9 cellular contexts compared by ENCODE assay signal in the genomic region with DNA sequence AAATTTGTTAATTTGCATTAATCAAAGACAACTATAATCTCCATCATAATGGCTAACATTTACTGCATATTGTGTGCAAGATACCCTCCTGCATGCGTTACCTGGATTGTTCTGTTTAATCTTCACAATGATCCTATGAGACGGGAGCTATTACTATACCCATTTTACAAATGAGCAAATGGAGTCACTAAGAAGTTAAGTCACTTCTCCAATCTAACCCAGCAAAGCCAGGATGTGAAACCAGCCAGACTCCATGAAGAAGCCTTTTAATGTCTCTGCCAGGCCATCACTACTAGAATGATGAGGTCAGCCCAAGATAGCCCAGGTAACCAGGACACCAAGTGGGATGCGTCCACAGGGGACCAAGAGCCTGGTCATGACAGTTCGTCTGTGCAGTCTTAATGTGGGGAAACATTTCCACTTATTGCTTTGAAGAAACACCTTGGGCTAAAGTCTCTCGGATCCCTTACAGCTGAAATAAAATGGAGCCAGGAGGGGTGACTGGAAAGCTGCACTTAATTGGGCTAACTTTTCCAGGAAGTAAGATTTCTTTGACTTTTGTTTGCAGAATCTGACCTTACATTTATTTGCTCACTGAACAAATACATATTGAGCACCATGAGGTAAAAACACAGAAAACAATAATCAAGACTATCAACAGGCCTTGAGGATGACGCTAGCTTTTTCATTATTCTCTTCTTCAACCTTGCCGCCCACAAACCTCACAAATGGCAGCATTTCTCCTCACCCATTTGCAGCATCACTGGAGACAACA. TPM values are rescaled to one million over a fixed set of nuclear protein-coding genes. Genes with fewer than 3 reads are reported as not detected.
DNase-seq lines count a peak whose midpoint lies in the region; ATAC-seq and TF ChIP-seq lines count a peak whose summit lies in the region.
"Had no signal": no experiment of that assay in that cellular context is flagged by ENCODE, and none has a peak within 500 bp of the region (broad histone marks: within the 10 kb centered on the region; RNA-seq: fewer than 3 reads in every experiment).

No MANE protein-coding gene starts in this region.

- 0 out of 2 replicates have a peak overlapping the region, but pooled peaks have one; percentile 1 for H2AFZ ChIP-seq in OCI-LY1 (ENCODE audit: low read length)

- no peak for TF ChIP-seq POLR2A in thyroid gland (IDR thresholded peaks at IDR 0.05)

- H3K4me1 ChIP-seq in OCI-LY1 (ENCODE audit: insufficient read depth, low read length, severe bottlenecking) (peaks cover 43% of the 10 kb centered on the region), thyroid gland (peaks cover 0 to 5% of the 10 kb centered on the region in 2 donors)
- H3K4me1 ChIP-seq: testis had no signal

- H3K9me3 Mint-ChIP-seq in activated T-cell treated with anti-CD3 and anti-CD28 coated beads, Interleukin-2, amount 50 U/mL, for 72 hours, result no peaks in the 10 kb centered on the region
- no peaks in the 10 kb centered on the region for H3K9me3 Mint-ChIP-seq in dendritic cell treated with granulocyte-macrophage colony-stimulating factor and Interleukin-4, amounts not matched to agents 40 ng/mL and 50 ng/mL, for 4 days
- H3K9me3 Mint-ChIP-seq in stimulated activated effector memory CD8-positive, alpha-beta T cell treated with anti-CD3 and anti-CD28 coated beads, Interleukin-12 subunit alpha, Interleukin-12 subunit beta, amount 100 ng/mL, for 72 hours, result no peaks in the 10 kb centered on the region

- H3K27ac Mint-ChIP-seq in activated T-cell treated with anti-CD3 and anti-CD28 coated beads, Interleukin-2, amount 50 U/mL, for 72 hours, result peak overlapping the region; percentile 92
- peak overlapping the region; percentile 88 for H3K27ac Mint-ChIP-seq in dendritic cell treated with granulocyte-macrophage colony-stimulating factor and Interleukin-4, amounts not matched to agents 40 ng/mL and 50 ng/mL, for 4 days
- no peak overlapping the region for H3K27ac Mint-ChIP-seq in stimulated activated effector memory CD8-positive, alpha-beta T cell treated with anti-CD3 and anti-CD28 coated beads, Interleukin-12 subunit alpha, Interleukin-12 subunit beta, amount 100 ng/mL, for 72 hours

- no peak for DNase-seq in activated T-cell treated with anti-CD3 and anti-CD28 coated beads, Interleukin-2, amount 50 U/mL, for 72 hours
- DNase-seq in activated T-cell treated with anti-CD3 and anti-CD28 coated beads, Interleukin-2, amount 50 U/mL, for 48 hours, result no peak
- DNase-seq in stimulated activated effector memory CD8-positive, alpha-beta T cell treated with anti-CD3 and anti-CD28 coated beads, Interleukin-12 subunit alpha, Interleukin-12 subunit beta, amount 100 ng/mL, for 72 hours (ENCODE audit: low spot score in 2 of 2), result no peak
- no peak for DNase-seq in thyroid gland
- no peak for DNase-seq in NCI-H1417 (lab: John Stamatoyannopoulos, UW)

- H3K4me3 ChIP-seq in OCI-LY1 (ENCODE audit: low read depth, low read length, poor library complexity, severe bottlenecking), result no peak overlapping the region
- no peak overlapping the region for H3K4me3 ChIP-seq in thyroid gland (replicated peaks in 1 of 3)

- no peaks in the 10 kb centered on the region for H3F3A ChIP-seq in OCI-LY1 (ENCODE audit: insufficient read depth, low read length)

- intact Hi-C loops in dendritic cell treated with granulocyte-macrophage colony-stimulating factor and Interleukin-4, amounts not matched to agents 40 ng/mL and 50 ng/mL, for 4 days (cut with micrococcal nuclease), result loop anchor here (2.0 kb wide), 1 partner anchor 67 kb away; the partner anchor contains the start of genes ORC6 and VPS35
- intact Hi-C loops in thyroid gland (cut with DNase I), result no loop called here

- no peaks in the 10 kb centered on the region for H3K9me2 ChIP-seq in OCI-LY1 (ENCODE audit: low read depth, low read length)

- H3K4me1 Mint-ChIP-seq in activated T-cell treated with anti-CD3 and anti-CD28 coated beads, Interleukin-2, amount 50 U/mL, for 72 hours (ENCODE audit: low read depth), result peaks cover 15% of the 10 kb centered on the region
- H3K4me1 Mint-ChIP-seq in dendritic cell treated with granulocyte-macrophage colony-stimulating factor and Interleukin-4, amounts not matched to agents 40 ng/mL and 50 ng/mL, for 4 days (ENCODE audit: low read depth), result peaks cover 26% of the 10 kb centered on the region
- H3K4me1 Mint-ChIP-seq in stimulated activated effector memory CD8-positive, alpha-beta T cell treated with anti-CD3 and anti-CD28 coated beads, Interleukin-12 subunit alpha, Interleukin-12 subunit beta, amount 100 ng/mL, for 72 hours, result peaks cover 18% of the 10 kb centered on the region

- no peaks in the 10 kb centered on the region for H4K20me1 ChIP-seq in OCI-LY1 (ENCODE audit: insufficient read depth, low read length)

- peak overlapping the region; percentile 80 for H3K4me2 ChIP-seq in OCI-LY1 (ENCODE audit: low read length)

- no peak for ATAC-seq in activated T-cell treated with anti-CD3 and anti-CD28 coated beads, Interleukin-2, amount 50 U/mL, for 72 hours (replicated peaks in 1 of 2)
- ATAC-seq in stimulated activated effector memory CD8-positive, alpha-beta T cell treated with anti-CD3 and anti-CD28 coated beads, Interleukin-12 subunit alpha, Interleukin-12 subunit beta, amount 100 ng/mL, for 72 hours, result no peak
- ATAC-seq in GM18867 (IDR thresholded peaks at IDR 0.05; ENCODE audit: unreplicated experiment), result no peak

- H3K9ac ChIP-seq in OCI-LY1 (ENCODE audit: low read length), result peak overlapping the region; percentile 97; the same call in 1 of the 2 replicates

- no peaks in the 10 kb centered on the region for H3K27me3 ChIP-seq in OCI-LY1 (ENCODE audit: insufficient read depth, low read length)
- H3K27me3 ChIP-seq in thyroid gland, result no peaks in the 10 kb centered on the region
- H3K27me3 ChIP-seq: testis had no signal

- H3K36me3 Mint-ChIP-seq in activated T-cell treated with anti-CD3 and anti-CD28 coated beads, Interleukin-2, amount 50 U/mL, for 72 hours (ENCODE audit: insufficient read depth in 2 of 2), result peaks cover 6 to 11% of the 10 kb centered on the region in 2 donors
- peaks cover 10% of the 10 kb centered on the region for H3K36me3 Mint-ChIP-seq in dendritic cell treated with granulocyte-macrophage colony-stimulating factor and Interleukin-4, amounts not matched to agents 40 ng/mL and 50 ng/mL, for 4 days (ENCODE audit: low read depth)
- H3K36me3 Mint-ChIP-seq in stimulated activated effector memory CD8-positive, alpha-beta T cell treated with anti-CD3 and anti-CD28 coated beads, Interleukin-12 subunit alpha, Interleukin-12 subunit beta, amount 100 ng/mL, for 72 hours, result peaks cover 16% of the 10 kb centered on the region

- 88 to 96% methylated on average over 7 of the region's 7 CpGs for WGBS in thyroid gland, 2 donors

- peak overlapping the region; percentile 96 for H3K4me3 Mint-ChIP-seq in activated T-cell treated with anti-CD3 and anti-CD28 coated beads, Interleukin-2, amount 50 U/mL, for 72 hours
- peak overlapping the region; percentile 95 for H3K4me3 Mint-ChIP-seq in dendritic cell treated with granulocyte-macrophage colony-stimulating factor and Interleukin-4, amounts not matched to agents 40 ng/mL and 50 ng/mL, for 4 days
- peak overlapping the region; percentile 86 for H3K4me3 Mint-ChIP-seq in stimulated activated effector memory CD8-positive, alpha-beta T cell treated with anti-CD3 and anti-CD28 coated beads, Interleukin-12 subunit alpha, Interleukin-12 subunit beta, amount 100 ng/mL, for 72 hours

- H3K36me3 ChIP-seq in OCI-LY1 (ENCODE audit: insufficient read depth, low read length) (peaks cover 23% of the 10 kb centered on the region), thyroid gland (no peaks in the 10 kb centered on the region)

- no peak for TF ChIP-seq CTCF in OCI-LY1 (IDR thresholded peaks at IDR 0.05; ENCODE audit: low read length)
- no peak for TF ChIP-seq CTCF in thyroid gland (IDR thresholded peaks at IDR 0.05)

- peak overlapping the region; percentile 33 for H3K27ac ChIP-seq in OCI-LY1 (ENCODE audit: low read depth, low read length, poor library complexity, severe bottlenecking)
- H3K27ac ChIP-seq in thyroid gland, result no peak overlapping the region
- H3K27ac ChIP-seq: testis had no signal

- H3K9me3 ChIP-seq in OCI-LY1 (ENCODE audit: low read length) (no peaks in the 10 kb centered on the region), thyroid gland (no peaks in the 10 kb centered on the region)
- H3K9me3 ChIP-seq: testis had no signal

- H3K27me3 Mint-ChIP-seq in activated T-cell treated with anti-CD3 and anti-CD28 coated beads, Interleukin-2, amount 50 U/mL, for 72 hours (ENCODE audit: low read depth), result no peaks in the 10 kb centered on the region
- no peaks in the 10 kb centered on the region for H3K27me3 Mint-ChIP-seq in dendritic cell treated with granulocyte-macrophage colony-stimulating factor and Interleukin-4, amounts not matched to agents 40 ng/mL and 50 ng/mL, for 4 days

- H3K79me2 ChIP-seq in OCI-LY1 (ENCODE audit: insufficient read depth, low read length), result peaks cover 31% of the 10 kb centered on the region

RNA-seq across cellular contexts. Expression of gene SHCBP1, which starts 0.9 kb away (rescaled TPM):
- total RNA-seq in activated T-cell treated with anti-CD3 and anti-CD28 coated beads, Interleukin-2, amount 50 U/mL, for 72 hours, result 10 to 100 TPM; 36.5 to 37.1 TPM
- total RNA-seq in thyroid gland, result 1 to 10 TPM in 1 of 4 donors, not detected in 3; 1.8 TPM

Comparison
In these comparisons a context has a peak if more than half of its experiments do, and no peak if none do; other contexts are left out.
1. RNA of gene SHCBP1, which starts 0.9 kb away (total RNA-seq): 36.5 to 37.1 TPM in activated T-cell treated with anti-CD3 and anti-CD28 coated beads, Interleukin-2, amount 50 U/mL, for 72 hours; 1.8 TPM in thyroid gland; every median in the first group is over 10 times any median in the second.
2. Peak in every context shown above with its lines, with median percentiles within 50 percentile points of each other: H3K4me3 Mint-ChIP-seq.